ENCODE assay signal across 16 cellular contexts in genomic region chr5:38978036-38978435, GRCh38.
"Had no signal": no experiment of that assay in that cellular context is flagged by ENCODE, and none has a peak within 500 bp of the region (broad histone marks: within the 10 kb centered on the region; RNA-seq: fewer than 3 reads in every experiment).

No MANE protein-coding gene starts in this region.

- H3K4me3 ChIP-seq: esophagus squamous epithelium, hepatocyte, mucosa of descending colon, ovary, smooth muscle cell had no signal

- H3K36me3 ChIP-seq: ovary had no signal

- H3K4me3 Mint-ChIP-seq: naive thymus-derived CD8-positive, alpha-beta T cell; neural crest cell had no signal

- H3K4me1 Mint-ChIP-seq: neural crest cell had no signal

- H3K4me2 ChIP-seq: hepatocyte, smooth muscle cell had no signal

- H3K4me1 ChIP-seq: esophagus squamous epithelium had no signal

- H3K9me3 Mint-ChIP-seq: naive thymus-derived CD8-positive, alpha-beta T cell; neural crest cell had no signal

- DNase-seq: effector memory CD4-positive, alpha-beta T cell; esophagus squamous epithelium; foreskin fibroblast; head of caudate nucleus; mucosa of descending colon; naive thymus-derived CD8-positive, alpha-beta T cell; ovary; right cardiac atrium; stimulated activated CD4-positive, alpha-beta T cell treated with anti-CD3 and anti-CD28 coated beads, Interleukin-2, amount 100 ng/mL, for 48 hours; stimulated activated naive CD4-positive, alpha-beta T cell treated with Interleukin-2 at 50 U/mL for 16 hours; trophoblast cell had no signal

- ATAC-seq: left lobe of liver; mucosa of descending colon; naive thymus-derived CD8-positive, alpha-beta T cell; right cardiac atrium had no signal

- H3K27me3 Mint-ChIP-seq: naive thymus-derived CD8-positive, alpha-beta T cell; progenitor cell of endocrine pancreas had no signal

- H3K9me3 ChIP-seq: esophagus squamous epithelium, mucosa of descending colon, ovary had no signal

- H2AFZ ChIP-seq: hepatocyte had no signal

- H3K27ac ChIP-seq: esophagus squamous epithelium, hepatocyte, ovary had no signal

- H3K27me3 ChIP-seq: esophagus squamous epithelium, hepatocyte, ovary had no signal
